ENCODE assay signal across 1 cellular context in the genomic region with DNA sequence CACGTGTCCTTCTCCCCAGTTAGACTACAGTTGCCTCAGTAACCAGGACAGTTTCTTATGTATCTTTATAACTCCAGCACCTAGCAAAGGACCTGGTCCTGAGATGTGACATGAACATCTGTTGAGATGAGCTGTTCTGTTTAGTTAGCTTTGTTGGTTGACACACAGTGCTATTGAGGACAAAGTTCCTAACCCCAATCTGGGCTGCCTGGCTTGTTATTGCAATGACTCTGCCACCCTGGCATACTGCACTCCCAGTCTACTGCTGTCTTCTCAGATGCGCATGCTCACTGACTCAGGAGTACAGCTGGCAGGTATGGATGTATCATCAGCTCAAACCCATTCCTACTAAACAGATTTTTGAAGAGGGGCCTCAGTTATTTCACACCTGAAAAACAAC.
A peak's percentile ranks its signal among the peaks of the same experiment; 100 is the strongest.
TF ChIP-seq lines count a peak whose summit lies in the region.

No MANE protein-coding gene starts in this region.

TF ChIP-seq in HepG2, 621 proteins besides CTCF, POLR2A, EP300 and RAD21:
- TF ChIP-seq FOSL1 (CRISPR knock-in tag; IDR thresholded peaks at IDR 0.05; ENCODE audit: borderline replicate concordance) (no peak), SALL1 (CRISPR knock-in tag; IDR thresholded peaks at IDR 0.05) (0 out of 2 replicates have a peak, but pooled peaks have one; percentile 15), ZNF7 (CRISPR knock-in tag; IDR thresholded peaks at IDR 0.05) (no peak), CEBPG (CRISPR knock-in tag; IDR thresholded peaks at IDR 0.05) (peak; percentile 28; the same call in 1 of the 2 replicates), ZC3H4 (CRISPR knock-in tag; IDR thresholded peaks at IDR 0.05; ENCODE audit: borderline replicate concordance) (no peak), SETDB1 (CRISPR knock-in tag; IDR thresholded peaks at IDR 0.05; ENCODE audit: borderline replicate concordance) (no peak), HNF4A (CRISPR knock-in tag; IDR thresholded peaks at IDR 0.05) (peak; percentile 34), CEBPB (IDR thresholded peaks at IDR 0.05; ENCODE audit: borderline replicate concordance, low read depth, low read length) (peak; percentile 3; the same call in 1 of the 2 replicates), SRSF9 (IDR thresholded peaks at IDR 0.05; ENCODE audit: borderline replicate concordance, insufficient read depth, low read depth, low read length, poor library complexity, severe bottlenecking) (no peak), KLF16 (CRISPR knock-in tag; IDR thresholded peaks at IDR 0.05) (no peak), ZSCAN29 (CRISPR knock-in tag; conservative IDR thresholded peaks at IDR 0.05) (no peak), CC2D1A (CRISPR knock-in tag; IDR thresholded peaks at IDR 0.05) (no peak), CAMTA2 (CRISPR knock-in tag; IDR thresholded peaks at IDR 0.05; ENCODE audit: borderline replicate concordance) (no peak), SRSF4 (IDR thresholded peaks at IDR 0.05; ENCODE audit: low read depth, low read length, poor library complexity, severe bottlenecking) (no peak), POLR2AphosphoS5 (IDR thresholded peaks at IDR 0.05; ENCODE audit: low read depth, low read length) (peak; percentile 33; the same call in 1 of the 2 replicates), HNF4G (IDR thresholded peaks at IDR 0.05; ENCODE audit: borderline replicate concordance, low read depth, low read length) (peak; percentile 38; the same call in 1 of the 2 replicates), HNF4G (CRISPR knock-in tag; IDR thresholded peaks at IDR 0.05; ENCODE audit: borderline replicate concordance, low read depth) (no peak), ZNF264 (CRISPR knock-in tag; IDR thresholded peaks at IDR 0.05) (no peak), FOXA3 (CRISPR knock-in tag; IDR thresholded peaks at IDR 0.05) (no peak), SAP130 (CRISPR knock-in tag; IDR thresholded peaks at IDR 0.05; ENCODE audit: low read depth) (peak; percentile 38; the same call in 1 of the 2 replicates), MXI1 (IDR thresholded peaks at IDR 0.05; ENCODE audit: borderline replicate concordance, low read depth, low read length) (peak; percentile 47; the same call in 1 of the 3 replicates), FOXJ3 (CRISPR knock-in tag; IDR thresholded peaks at IDR 0.05; ENCODE audit: borderline replicate concordance) (no peak), ZNF773 (CRISPR knock-in tag; IDR thresholded peaks at IDR 0.05; ENCODE audit: borderline replicate concordance) (no peak), PPARG (CRISPR knock-in tag; conservative IDR thresholded peaks at IDR 0.05) (peak; percentile 26; the same call in 1 of the 2 replicates), RARA (CRISPR knock-in tag; IDR thresholded peaks at IDR 0.05) (0 out of 2 replicates have a peak, but pooled peaks have one; percentile 23), BCL6 (CRISPR knock-in tag; IDR thresholded peaks at IDR 0.05) (no peak)
- TF ChIP-seq, protein P1, sequence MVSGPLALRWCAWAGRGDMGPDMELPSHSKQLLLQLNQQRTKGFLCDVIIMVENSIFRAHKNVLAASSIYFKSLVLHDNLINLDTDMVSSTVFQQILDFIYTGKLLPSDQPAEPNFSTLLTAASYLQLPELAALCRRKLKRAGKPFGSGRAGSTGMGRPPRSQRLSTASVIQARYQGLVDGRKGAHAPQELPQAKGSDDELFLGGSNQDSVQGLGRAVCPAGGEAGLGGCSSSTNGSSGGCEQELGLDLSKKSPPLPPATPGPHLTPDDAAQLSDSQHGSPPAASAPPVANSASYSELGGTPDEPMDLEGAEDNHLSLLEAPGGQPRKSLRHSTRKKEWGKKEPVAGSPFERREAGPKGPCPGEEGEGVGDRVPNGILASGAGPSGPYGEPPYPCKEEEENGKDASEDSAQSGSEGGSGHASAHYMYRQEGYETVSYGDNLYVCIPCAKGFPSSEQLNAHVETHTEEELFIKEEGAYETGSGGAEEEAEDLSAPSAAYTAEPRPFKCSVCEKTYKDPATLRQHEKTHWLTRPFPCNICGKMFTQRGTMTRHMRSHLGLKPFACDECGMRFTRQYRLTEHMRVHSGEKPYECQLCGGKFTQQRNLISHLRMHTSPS (CRISPR knock-in tag; IDR thresholded peaks at IDR 0.05; ENCODE audit: low read depth), result peak; percentile 70; the same call in 1 of the 2 replicates
- TF ChIP-seq, protein P2, sequence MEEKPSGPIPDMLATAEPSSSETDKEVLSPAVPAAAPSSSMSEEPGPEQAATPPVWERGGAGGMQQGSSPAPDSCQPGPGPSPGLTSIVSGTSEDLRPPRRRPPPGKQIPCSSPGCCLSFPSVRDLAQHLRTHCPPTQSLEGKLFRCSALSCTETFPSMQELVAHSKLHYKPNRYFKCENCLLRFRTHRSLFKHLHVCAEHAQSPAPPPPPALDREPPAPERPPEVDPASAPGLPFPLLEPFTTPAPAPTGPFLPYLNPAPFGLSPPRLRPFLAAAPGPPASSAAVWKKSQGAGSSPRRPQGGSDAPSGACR (CRISPR knock-in tag; IDR thresholded peaks at IDR 0.05), result 0 out of 2 replicates have a peak, but pooled peaks have one; percentile 1
- TF ChIP-seq, protein P3, sequence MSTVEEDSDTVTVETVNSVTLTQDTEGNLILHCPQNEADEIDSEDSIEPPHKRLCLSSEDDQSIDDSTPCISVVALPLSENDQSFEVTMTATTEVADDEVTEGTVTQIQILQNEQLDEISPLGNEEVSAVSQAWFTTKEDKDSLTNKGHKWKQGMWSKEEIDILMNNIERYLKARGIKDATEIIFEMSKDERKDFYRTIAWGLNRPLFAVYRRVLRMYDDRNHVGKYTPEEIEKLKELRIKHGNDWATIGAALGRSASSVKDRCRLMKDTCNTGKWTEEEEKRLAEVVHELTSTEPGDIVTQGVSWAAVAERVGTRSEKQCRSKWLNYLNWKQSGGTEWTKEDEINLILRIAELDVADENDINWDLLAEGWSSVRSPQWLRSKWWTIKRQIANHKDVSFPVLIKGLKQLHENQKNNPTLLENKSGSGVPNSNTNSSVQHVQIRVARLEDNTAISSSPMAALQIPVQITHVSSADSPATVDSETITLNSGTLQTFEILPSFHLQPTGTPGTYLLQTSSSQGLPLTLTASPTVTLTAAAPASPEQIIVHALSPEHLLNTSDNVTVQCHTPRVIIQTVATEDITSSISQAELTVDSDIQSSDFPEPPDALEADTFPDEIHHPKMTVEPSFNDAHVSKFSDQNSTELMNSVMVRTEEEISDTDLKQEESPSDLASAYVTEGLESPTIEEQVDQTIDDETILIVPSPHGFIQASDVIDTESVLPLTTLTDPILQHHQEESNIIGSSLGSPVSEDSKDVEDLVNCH (CRISPR knock-in tag; IDR thresholded peaks at IDR 0.05), result no peak
- TF ChIP-seq, protein P4, sequence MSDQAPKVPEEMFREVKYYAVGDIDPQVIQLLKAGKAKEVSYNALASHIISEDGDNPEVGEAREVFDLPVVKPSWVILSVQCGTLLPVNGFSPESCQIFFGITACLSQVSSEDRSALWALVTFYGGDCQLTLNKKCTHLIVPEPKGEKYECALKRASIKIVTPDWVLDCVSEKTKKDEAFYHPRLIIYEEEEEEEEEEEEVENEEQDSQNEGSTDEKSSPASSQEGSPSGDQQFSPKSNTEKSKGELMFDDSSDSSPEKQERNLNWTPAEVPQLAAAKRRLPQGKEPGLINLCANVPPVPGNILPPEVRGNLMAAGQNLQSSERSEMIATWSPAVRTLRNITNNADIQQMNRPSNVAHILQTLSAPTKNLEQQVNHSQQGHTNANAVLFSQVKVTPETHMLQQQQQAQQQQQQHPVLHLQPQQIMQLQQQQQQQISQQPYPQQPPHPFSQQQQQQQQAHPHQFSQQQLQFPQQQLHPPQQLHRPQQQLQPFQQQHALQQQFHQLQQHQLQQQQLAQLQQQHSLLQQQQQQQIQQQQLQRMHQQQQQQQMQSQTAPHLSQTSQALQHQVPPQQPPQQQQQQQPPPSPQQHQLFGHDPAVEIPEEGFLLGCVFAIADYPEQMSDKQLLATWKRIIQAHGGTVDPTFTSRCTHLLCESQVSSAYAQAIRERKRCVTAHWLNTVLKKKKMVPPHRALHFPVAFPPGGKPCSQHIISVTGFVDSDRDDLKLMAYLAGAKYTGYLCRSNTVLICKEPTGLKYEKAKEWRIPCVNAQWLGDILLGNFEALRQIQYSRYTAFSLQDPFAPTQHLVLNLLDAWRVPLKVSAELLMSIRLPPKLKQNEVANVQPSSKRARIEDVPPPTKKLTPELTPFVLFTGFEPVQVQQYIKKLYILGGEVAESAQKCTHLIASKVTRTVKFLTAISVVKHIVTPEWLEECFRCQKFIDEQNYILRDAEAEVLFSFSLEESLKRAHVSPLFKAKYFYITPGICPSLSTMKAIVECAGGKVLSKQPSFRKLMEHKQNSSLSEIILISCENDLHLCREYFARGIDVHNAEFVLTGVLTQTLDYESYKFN (CRISPR knock-in tag; conservative IDR thresholded peaks at IDR 0.05), result 0 out of 2 replicates have a peak, but pooled peaks have one; percentile 28
- TF ChIP-seq, protein P5, sequence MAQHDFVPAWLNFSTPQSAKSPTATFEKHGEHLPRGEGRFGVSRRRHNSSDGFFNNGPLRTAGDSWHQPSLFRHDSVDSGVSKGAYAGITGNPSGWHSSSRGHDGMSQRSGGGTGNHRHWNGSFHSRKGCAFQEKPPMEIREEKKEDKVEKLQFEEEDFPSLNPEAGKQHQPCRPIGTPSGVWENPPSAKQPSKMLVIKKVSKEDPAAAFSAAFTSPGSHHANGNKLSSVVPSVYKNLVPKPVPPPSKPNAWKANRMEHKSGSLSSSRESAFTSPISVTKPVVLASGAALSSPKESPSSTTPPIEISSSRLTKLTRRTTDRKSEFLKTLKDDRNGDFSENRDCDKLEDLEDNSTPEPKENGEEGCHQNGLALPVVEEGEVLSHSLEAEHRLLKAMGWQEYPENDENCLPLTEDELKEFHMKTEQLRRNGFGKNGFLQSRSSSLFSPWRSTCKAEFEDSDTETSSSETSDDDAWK (CRISPR knock-in tag; IDR thresholded peaks at IDR 0.05), result no peak
- TF ChIP-seq, protein P6, sequence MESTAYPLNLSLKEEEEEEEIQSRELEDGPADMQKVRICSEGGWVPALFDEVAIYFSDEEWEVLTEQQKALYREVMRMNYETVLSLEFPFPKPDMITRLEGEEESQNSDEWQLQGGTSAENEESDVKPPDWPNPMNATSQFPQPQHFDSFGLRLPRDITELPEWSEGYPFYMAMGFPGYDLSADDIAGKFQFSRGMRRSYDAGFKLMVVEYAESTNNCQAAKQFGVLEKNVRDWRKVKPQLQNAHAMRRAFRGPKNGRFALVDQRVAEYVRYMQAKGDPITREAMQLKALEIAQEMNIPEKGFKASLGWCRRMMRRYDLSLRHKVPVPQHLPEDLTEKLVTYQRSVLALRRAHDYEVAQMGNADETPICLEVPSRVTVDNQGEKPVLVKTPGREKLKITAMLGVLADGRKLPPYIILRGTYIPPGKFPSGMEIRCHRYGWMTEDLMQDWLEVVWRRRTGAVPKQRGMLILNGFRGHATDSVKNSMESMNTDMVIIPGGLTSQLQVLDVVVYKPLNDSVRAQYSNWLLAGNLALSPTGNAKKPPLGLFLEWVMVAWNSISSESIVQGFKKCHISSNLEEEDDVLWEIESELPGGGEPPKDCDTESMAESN (CRISPR knock-in tag; conservative IDR thresholded peaks at IDR 0.05), result 0 out of 2 replicates have a peak, but pooled peaks have one; percentile 33
